1 cellular context compared by ENCODE assay signal in genomic region chr6:37705239-37706051, GRCh38.
A peak's percentile ranks its signal among the peaks of the same experiment; 100 is the strongest.
TF ChIP-seq lines count a peak whose summit lies in the region.

No MANE protein-coding gene starts in this region.

TF ChIP-seq in GM12878, 131 proteins besides CTCF, POLR2A, EP300 and RAD21 (continued from another document and continues in another):
- TF ChIP-seq MXI1 (IDR thresholded peaks at IDR 0.05; ENCODE audit: low read depth, low read length) (no peak; the same call in 1 of the 2 replicates), ZBTB40 (IDR thresholded peaks at IDR 0.05; ENCODE audit: borderline replicate concordance) (no peak), WRNIP1 (IDR thresholded peaks at IDR 0.05; ENCODE audit: borderline replicate concordance, low read depth, low read length) (no peak), EED (IDR thresholded peaks at IDR 0.05; ENCODE audit: low read depth) (no peak), HDGF (IDR thresholded peaks at IDR 0.05) (0 out of 2 replicates have a peak, but pooled peaks have one; percentile 24), IRF3 (IDR thresholded peaks at IDR 0.05) (no peak), SMAD1 (IDR thresholded peaks at IDR 0.05; ENCODE audit: low read depth, partially characterized antibody) (no peak), MAX (IDR thresholded peaks at IDR 0.05; ENCODE audit: low read depth, low read length) (0 out of 2 replicates have a peak, but pooled peaks have one; percentile 13), EZH2 (IDR thresholded peaks at IDR 0.05; ENCODE audit: borderline replicate concordance, control insufficient read depth, low read depth, low read length) (no peak), ZNF24 (IDR thresholded peaks at IDR 0.05) (no peak), ATF7 (IDR thresholded peaks at IDR 0.05; ENCODE audit: low read depth) (no peak), PAX8 (IDR thresholded peaks at IDR 0.05) (no peak), SRF (IDR thresholded peaks at IDR 0.05; ENCODE audit: low read depth in 2 of 2, low read length in 2 of 2) (no peak), CHD1 (IDR thresholded peaks at IDR 0.05; ENCODE audit: low read depth, low read length) (no peak), STAT1 (conservative IDR thresholded peaks at IDR 0.05) (no peak), RBBP5 (conservative IDR thresholded peaks at IDR 0.05) (no peak), TBL1XR1 (IDR thresholded peaks at IDR 0.05; ENCODE audit: low read depth, low read length) (no peak), CREM (IDR thresholded peaks at IDR 0.05; ENCODE audit: low read depth) (peak; percentile 75; the same call in 1 of the 2 replicates), IRF5 (IDR thresholded peaks at IDR 0.05; ENCODE audit: borderline replicate concordance) (no peak), NKRF (conservative IDR thresholded peaks at IDR 0.05) (no peak), MTA3 (IDR thresholded peaks at IDR 0.05; ENCODE audit: borderline replicate concordance, low read length) (no peak), CEBPZ (IDR thresholded peaks at IDR 0.05; ENCODE audit: low read depth, low read length) (no peak), SKIL (IDR thresholded peaks at IDR 0.05; ENCODE audit: low read depth, poor library complexity, severe bottlenecking) (no peak), JUNB (IDR thresholded peaks at IDR 0.05) (no peak), ZNF592 (IDR thresholded peaks at IDR 0.05) (no peak), RELB (IDR thresholded peaks at IDR 0.05; ENCODE audit: low read depth) (no peak), TCF12 (IDR thresholded peaks at IDR 0.05; ENCODE audit: low read depth, low read length) (no peak), MYC (IDR thresholded peaks at IDR 0.05; ENCODE audit: insufficient read depth, insufficient read length, insufficient replicate concordance, low read length, severe bottlenecking) (no peak), KDM1A (IDR thresholded peaks at IDR 0.05; ENCODE audit: borderline replicate concordance) (no peak), SUZ12 (IDR thresholded peaks at IDR 0.05; ENCODE audit: unreplicated experiment) (no peak), SREBF1 (IDR thresholded peaks at IDR 0.05; ENCODE audit: low read length) (no peak), GABPA (IDR thresholded peaks at IDR 0.05; ENCODE audit: low read depth) (no peak), CHD2 (IDR thresholded peaks at IDR 0.05; ENCODE audit: borderline replicate concordance, low read depth, low read length) (peak; percentile 59; the same call in 1 of the 2 replicates), ASH2L (IDR thresholded peaks at IDR 0.05; ENCODE audit: borderline replicate concordance, low read depth) (no peak), ZNF217 (IDR thresholded peaks at IDR 0.05) (no peak), ZNF274 (IDR thresholded peaks at IDR 0.05; ENCODE audit: insufficient read depth, insufficient read length) (no peak), NFXL1 (IDR thresholded peaks at IDR 0.05; ENCODE audit: borderline replicate concordance) (no peak), BHLHE40 (IDR thresholded peaks at IDR 0.05; ENCODE audit: borderline replicate concordance in 1 of 2, low read depth in 2 of 2, low read length in 1 of 2) (peak in 1 of 2 experiments; percentile 60; a peak in 1 of 4 replicates), KLF5 (IDR thresholded peaks at IDR 0.05; ENCODE audit: partially characterized antibody) (no peak), SMARCA5 (IDR thresholded peaks at IDR 0.05) (peak; percentile 86), BACH1 (IDR thresholded peaks at IDR 0.05; ENCODE audit: borderline replicate concordance) (no peak), LARP7 (IDR thresholded peaks at IDR 0.05) (no peak; the same call in 1 of the 2 replicates), TCF7 (IDR thresholded peaks at IDR 0.05; ENCODE audit: borderline replicate concordance) (no peak), IKZF1 (conservative IDR thresholded peaks at IDR 0.05) (peak; percentile 55)
